ENCODE assay signal across 23 cellular contexts in the genomic region with DNA sequence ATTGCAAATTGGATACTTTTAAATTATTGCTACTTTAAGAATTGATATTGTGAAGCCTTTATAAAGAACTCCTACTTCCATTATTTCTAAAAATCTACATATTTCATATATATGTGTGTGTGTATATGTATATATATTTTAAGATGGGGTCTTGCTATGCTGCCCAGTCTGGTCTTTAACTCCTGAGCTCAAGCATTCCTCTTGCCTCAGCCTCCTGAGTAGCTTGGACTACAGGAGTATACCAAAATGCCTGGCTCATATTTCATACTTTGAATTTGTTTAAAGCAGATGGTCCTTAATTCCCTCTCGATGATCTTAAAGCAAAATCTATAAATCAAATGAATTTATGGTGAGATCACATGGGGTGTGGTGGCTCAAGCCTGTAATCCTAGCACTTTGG.
"Had no signal": no experiment of that assay in that cellular context is flagged by ENCODE, and none has a peak within 500 bp of the region (broad histone marks: within the 10 kb centered on the region; RNA-seq: fewer than 3 reads in every experiment).

No MANE protein-coding gene starts in this region.

- H3K9me3 ChIP-seq: esophagus muscularis mucosa, gastroesophageal sphincter, heart right ventricle, left lung, lower lobe of right lung had no signal

- H3K27me3 ChIP-seq: dorsolateral prefrontal cortex, esophagus muscularis mucosa, foreskin keratinocyte, gastroesophageal sphincter, heart right ventricle, left lung had no signal

- H3K4me3 ChIP-seq: coronary artery, dorsolateral prefrontal cortex, esophagus muscularis mucosa, gastroesophageal sphincter, heart right ventricle, left lung, lower lobe of right lung had no signal

- H3K27ac ChIP-seq: dorsolateral prefrontal cortex, foreskin keratinocyte, heart right ventricle, left lung, lower lobe of right lung had no signal

- FAIRE-seq: endothelial cell of umbilical vein, frontal cortex, islet of Langerhans, keratinocyte had no signal

- ATAC-seq: foreskin keratinocyte; gastroesophageal sphincter; heart right ventricle; left cardiac atrium; left lung; left ventricle myocardium superior; lower lobe of right lung; naive thymus-derived CD4-positive, alpha-beta T cell had no signal

- DNase-seq: dermis blood vessel endothelial cell; dorsolateral prefrontal cortex; effector CD4-positive, alpha-beta T cell; effector memory CD4-positive, alpha-beta T cell; foreskin keratinocyte; glutamatergic neuron; head of caudate nucleus; heart right ventricle; hippocampal formation; left cardiac atrium; left lung; left ventricle myocardium superior; lower lobe of right lung; mesendoderm; midbrain; naive thymus-derived CD4-positive, alpha-beta T cell had no signal

- H3K36me3 ChIP-seq: esophagus muscularis mucosa, gastroesophageal sphincter, left lung, lower lobe of right lung had no signal
